Comparison of ENCODE assay signal across 17 cellular contexts in the genomic region with DNA sequence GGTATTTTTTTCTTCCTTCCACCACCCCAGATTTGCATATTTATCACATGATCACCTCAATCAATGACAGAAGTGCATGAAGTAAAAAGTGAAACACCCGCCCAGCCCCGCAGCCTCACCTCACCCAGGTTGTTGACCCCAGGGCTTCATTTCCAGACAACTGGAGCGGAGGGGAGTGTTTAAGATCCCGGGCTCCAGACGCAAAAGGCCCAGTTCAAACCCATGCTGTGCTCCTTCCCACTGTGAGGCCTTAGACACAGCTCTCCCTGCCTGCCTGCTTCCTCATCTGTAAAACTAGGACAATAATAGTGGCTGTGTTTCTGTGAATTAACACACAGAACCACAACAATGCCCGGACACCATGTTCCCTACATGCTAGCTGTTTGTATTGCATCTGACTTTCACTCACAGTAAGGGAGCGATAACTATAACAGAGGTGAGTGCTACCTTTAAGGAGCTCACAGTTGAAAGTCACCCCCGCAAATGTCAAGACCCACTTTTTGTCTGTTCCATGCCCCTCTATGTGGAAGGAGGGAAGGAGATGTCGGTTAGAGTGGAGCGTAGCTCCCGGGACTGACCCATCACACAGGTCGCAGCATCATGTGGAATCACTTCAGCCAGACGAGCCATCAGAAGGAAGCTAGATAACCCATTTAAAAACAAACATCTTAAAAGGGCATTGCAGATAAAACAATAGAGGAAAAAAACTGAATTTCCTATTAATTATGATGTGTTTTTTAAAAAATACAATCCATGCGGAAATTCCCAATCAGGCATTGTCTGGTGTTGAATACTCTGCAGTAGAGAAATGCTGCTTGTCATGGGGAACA.
DNase-seq lines count a peak whose midpoint lies in the region; ATAC-seq and TF ChIP-seq lines count a peak whose summit lies in the region.
"Had no signal": no experiment of that assay in that cellular context is flagged by ENCODE, and none has a peak within 500 bp of the region (broad histone marks: within the 10 kb centered on the region; RNA-seq: fewer than 3 reads in every experiment).

No MANE protein-coding gene starts in this region.

- H4K8ac ChIP-seq in mesenchymal stem cell (ENCODE audit: low read length), result no peak overlapping the region

- H2AFZ ChIP-seq in mesenchymal stem cell (ENCODE audit: low read depth, low read length), result no peak overlapping the region
- H2AFZ ChIP-seq: GM23248 had no signal

- intact Hi-C loops in body of pancreas (cut with DNase I) (no loop called here), esophagus muscularis mucosa (cut with DNase I) (no loop called here)

- no peak overlapping the region for H2AK5ac ChIP-seq in mesenchymal stem cell (ENCODE audit: low read length, severe bottlenecking)

- H2BK5ac ChIP-seq in mesenchymal stem cell (ENCODE audit: low read depth, low read length, poor library complexity, severe bottlenecking), result no peak overlapping the region

- no peak for TF ChIP-seq CTCF in body of pancreas (IDR thresholded peaks at IDR 0.05)
- TF ChIP-seq CTCF in esophagus muscularis mucosa (IDR thresholded peaks at IDR 0.05), result no peak

- no peak overlapping the region for H2BK120ac ChIP-seq in mesenchymal stem cell (ENCODE audit: low read depth, low read length)

- peak; percentile 31 for ATAC-seq in body of pancreas
- ATAC-seq: SK-N-SH treated with all-trans-retinoic acid at 6 μM for 48 hours had no signal

- H4K91ac ChIP-seq in mesenchymal stem cell (ENCODE audit: low read length), result peak overlapping the region; percentile 23

- no peaks in the 10 kb centered on the region for H3K9me3 ChIP-seq in body of pancreas
- H3K9me3 ChIP-seq in esophagus muscularis mucosa, result peaks cover 0 to 4% (median 0%) of the 10 kb centered on the region in 4 donors
- peaks cover 6% of the 10 kb centered on the region for H3K9me3 ChIP-seq in mesenchymal stem cell (ENCODE audit: control insufficient read depth, low read length)
- no peaks in the 10 kb centered on the region for H3K9me3 ChIP-seq in stomach smooth muscle (ENCODE audit: control insufficient read depth in 2 of 2, low read length in 2 of 2)
- H3K9me3 ChIP-seq: prostate gland had no signal

- DNase-seq in body of pancreas (no peak), esophagus muscularis mucosa (ENCODE audit: extremely low spot score) (peak; percentile 87), mesenchymal stem cell (no peak), NCI-H1092 (lab: John Stamatoyannopoulos, UW) (no peak), NCI-H446 treated with DMSO at 0.1 percent for 48 hours (lab: John Stamatoyannopoulos, UW) (no peak)
- DNase-seq in stimulated activated CD4-positive, alpha-beta T cell treated with anti-CD3 and anti-CD28 coated beads, Interleukin-1b, Interleukin-23, amount 100 ng/mL, for 48 hours, result no peak
- DNase-seq: activated CD4-positive, alpha-beta T cell treated with anti-CD3 and anti-CD28 coated beads, Interleukin-2, amount 50 U/mL, for 4 hours; activated effector memory CD4-positive, alpha-beta T cell treated with Interleukin-2 at 50 U/mL for 16 hours; erythroblast; foreskin melanocyte; GM23248; KG1; NCI-H1694 treated with DMSO at 0.1 percent for 48 hours had no signal

- H2BK12ac ChIP-seq in mesenchymal stem cell (ENCODE audit: low read length in 2 of 2), result no peak overlapping the region

- no peak overlapping the region for H3K4me2 ChIP-seq in mesenchymal stem cell (ENCODE audit: low read length, poor library complexity, severe bottlenecking)

- H3K9ac ChIP-seq in mesenchymal stem cell (ENCODE audit: low read length) (no peak overlapping the region), stomach smooth muscle (ENCODE audit: low read length in 2 of 2) (no peak overlapping the region)
- H3K9ac ChIP-seq: GM23248 had no signal

- H3K4me3 ChIP-seq in body of pancreas, result no peak overlapping the region
- H3K4me3 ChIP-seq in esophagus muscularis mucosa, result no peak overlapping the region
- no peak overlapping the region for H3K4me3 ChIP-seq in mesenchymal stem cell (ENCODE audit: insufficient read depth in 1 of 2, low read depth in 1 of 2, low read length in 2 of 2)
- no peak overlapping the region for H3K4me3 ChIP-seq in stomach smooth muscle (ENCODE audit: low read length in 2 of 2)
- H3K4me3 ChIP-seq: GM23248, prostate gland had no signal

- no peaks in the 10 kb centered on the region for H3K36me3 ChIP-seq in body of pancreas (replicated peaks in 1 of 2; ENCODE audit: insufficient read depth in 1 of 2, low read depth in 2 of 2)
- H3K36me3 ChIP-seq in esophagus muscularis mucosa, result no peaks in the 10 kb centered on the region
- no peaks in the 10 kb centered on the region for H3K36me3 ChIP-seq in mesenchymal stem cell (ENCODE audit: control insufficient read depth in 1 of 2, insufficient read depth in 2 of 2, low read depth in 1 of 2, low read length in 2 of 2)
- H3K36me3 ChIP-seq in stomach smooth muscle (ENCODE audit: control insufficient read depth in 2 of 2, insufficient read depth in 2 of 2, low read length in 2 of 2), result no peaks in the 10 kb centered on the region
- H3K36me3 ChIP-seq: prostate gland had no signal

- H3K27me3 ChIP-seq in body of pancreas (no peaks in the 10 kb centered on the region), esophagus muscularis mucosa (peaks cover 0 to 9% (median 0%) of the 10 kb centered on the region in 4 donors), mesenchymal stem cell (ENCODE audit: control insufficient read depth in 1 of 2, insufficient read depth in 1 of 2, low read length in 2 of 2) (peaks cover 0 to 17% of the 10 kb centered on the region in 2 experiments), stomach smooth muscle (ENCODE audit: control insufficient read depth in 1 of 2, insufficient read depth in 2 of 2, low read length in 2 of 2) (peaks cover 0 to 2% of the 10 kb centered on the region in 2 donors)

- H3K79me1 ChIP-seq in mesenchymal stem cell (replicated peaks; ENCODE audit: low read length, poor library complexity, severe bottlenecking), result no peaks in the 10 kb centered on the region

- no peak for TF ChIP-seq EP300 in esophagus muscularis mucosa (IDR thresholded peaks at IDR 0.05)

- no peak overlapping the region for H3K23ac ChIP-seq in mesenchymal stem cell (ENCODE audit: low read length in 2 of 2)

- no peaks in the 10 kb centered on the region for H3K4me1 ChIP-seq in body of pancreas
- peaks cover 0 to 28% (median 13%) of the 10 kb centered on the region in 4 donors for H3K4me1 ChIP-seq in esophagus muscularis mucosa
- peaks cover 3% of the 10 kb centered on the region for H3K4me1 ChIP-seq in mesenchymal stem cell (ENCODE audit: control insufficient read depth, insufficient read depth, low read depth, low read length)
- H3K4me1 ChIP-seq in stomach smooth muscle (ENCODE audit: control insufficient read depth, insufficient read depth, low read length), result peaks cover 4% of the 10 kb centered on the region
- H3K4me1 ChIP-seq: prostate gland had no signal

- TF ChIP-seq POLR2A in body of pancreas (IDR thresholded peaks at IDR 0.05) (no peak), esophagus muscularis mucosa (IDR thresholded peaks at IDR 0.05; ENCODE audit: low read depth) (no peak)

- H3K14ac ChIP-seq in mesenchymal stem cell (ENCODE audit: low read length in 2 of 2), result no peak overlapping the region

- WGBS in body of pancreas, 2 donors, result 79 to 85% methylated on average over 14 of the region's 14 CpGs
- 78% methylated on average over 14 of the region's 14 CpGs for WGBS in esophagus muscularis mucosa
- 94% methylated on average over 11 of the region's 14 CpGs for WGBS in mesenchymal stem cell

- H3K27ac ChIP-seq in body of pancreas (peak overlapping the region in 2 of 4 donors; percentile 34 to 42), esophagus muscularis mucosa (replicated peaks in 1 of 4) (peak overlapping the region; percentile 33 to 71 (median 59)), mesenchymal stem cell (ENCODE audit: low read length, poor library complexity, severe bottlenecking) (no peak overlapping the region), stomach smooth muscle (ENCODE audit: low read length) (peak overlapping the region; percentile 46)
- H3K27ac ChIP-seq: GM23248, prostate gland, RWPE1 had no signal

- no peak overlapping the region for H3K18ac ChIP-seq in mesenchymal stem cell (ENCODE audit: low read depth in 1 of 2, low read length in 2 of 2)

- no peak overlapping the region for H3K4ac ChIP-seq in mesenchymal stem cell (ENCODE audit: low read depth in 1 of 2, low read length in 2 of 2)

- H2BK15ac ChIP-seq in mesenchymal stem cell (ENCODE audit: low read depth, poor library complexity, severe bottlenecking), result no peak overlapping the region
